16 cellular contexts compared by ENCODE assay signal in genomic region chr4:41203841-41204240, GRCh38. TPM values are rescaled to one million over a fixed set of nuclear protein-coding genes. Genes with fewer than 3 reads are reported as not detected.
DNase-seq lines count a peak whose midpoint lies in the region; ATAC-seq and TF ChIP-seq lines count a peak whose summit lies in the region.
"Had no signal": no experiment of that assay in that cellular context is flagged by ENCODE, and none has a peak within 500 bp of the region (broad histone marks: within the 10 kb centered on the region; RNA-seq: fewer than 3 reads in every experiment).

No MANE protein-coding gene starts in this region.

- H3K4me3 ChIP-seq in GM23248, result 0 out of 2 replicates have a peak overlapping the region, but pooled peaks have one; percentile 20
- H3K4me3 ChIP-seq in RWPE2 (ENCODE audit: severe bottlenecking), result no peak overlapping the region
- peak overlapping the region; percentile 8 for H3K4me3 ChIP-seq in skeletal muscle satellite cell (ENCODE audit: low read length)
- no peak overlapping the region for H3K4me3 ChIP-seq in H7 (ENCODE audit: insufficient read depth, low read depth, low read length)
- H3K4me3 ChIP-seq: esophagus muscularis mucosa had no signal

- in situ Hi-C loops in GM23248 (cut with MboI), result no loop called here

- H2AFZ ChIP-seq in GM23248, result no peak overlapping the region

- no peak for TF ChIP-seq CTCF in RWPE2 (IDR thresholded peaks at IDR 0.05; ENCODE audit: poor library complexity, severe bottlenecking)

- H3K9me3 ChIP-seq in GM23248 (ENCODE audit: low read depth) (no peaks in the 10 kb centered on the region), RWPE2 (ENCODE audit: severe bottlenecking) (no peaks in the 10 kb centered on the region), skeletal muscle satellite cell (replicated peaks; ENCODE audit: low read length) (no peaks in the 10 kb centered on the region)
- H3K9me3 ChIP-seq: esophagus muscularis mucosa had no signal

- H3K4me2 ChIP-seq in GM23248 (ENCODE audit: unreplicated experiment) (peak overlapping the region; percentile 67), skeletal muscle satellite cell (ENCODE audit: low read length) (peak overlapping the region; percentile 70)

- H4K20me1 ChIP-seq in GM23248 (ENCODE audit: insufficient read depth), result 0 out of 2 replicates have a peak, but pooled peaks cover 2% of the 10 kb centered on the region

- peaks cover 95% of the 10 kb centered on the region for H3K79me2 ChIP-seq in GM23248 (ENCODE audit: insufficient read depth)

- 64 to 67% methylated on average over 6 of the region's 6 CpGs for WGBS in GM23248 (ENCODE audit: low coverage in 1 of 2, low lambda C conversion rate in 2 of 2, missing lambda C conversion rate in 2 of 2), 2 experiments

- H3K27me3 ChIP-seq in GM23248 (replicated peaks; ENCODE audit: insufficient read depth), result no peaks in the 10 kb centered on the region
- H3K27me3 ChIP-seq in RWPE2 (ENCODE audit: insufficient read depth, poor library complexity, severe bottlenecking), result no peaks in the 10 kb centered on the region
- H3K27me3 ChIP-seq in layer of hippocampus (ENCODE audit: control insufficient read depth, insufficient read depth, low read length), result no peaks in the 10 kb centered on the region
- H3K27me3 ChIP-seq in skeletal muscle satellite cell (ENCODE audit: control insufficient read depth, insufficient read depth, low read length), result no peaks in the 10 kb centered on the region
- H3K27me3 ChIP-seq in H7 (ENCODE audit: control insufficient read depth, insufficient read depth, low read length), result no peaks in the 10 kb centered on the region
- H3K27me3 ChIP-seq: esophagus muscularis mucosa had no signal

- H3K9ac ChIP-seq in GM23248 (peak overlapping the region; percentile 65; the same call in 1 of the 2 replicates), skeletal muscle satellite cell (ENCODE audit: low read depth, low read length) (peak overlapping the region; percentile 75)

- no peaks in the 10 kb centered on the region for H3K9me2 ChIP-seq in GM23248 (ENCODE audit: insufficient read depth)

- ATAC-seq in RWPE2 (ENCODE audit: low read depth), result no peak
- ATAC-seq in HG03135 (IDR thresholded peaks at IDR 0.05; ENCODE audit: unreplicated experiment), result no peak
- ATAC-seq: activated T-cell treated with anti-CD3 and anti-CD28 coated beads, Interleukin-2, amount 50 U/mL, for 72 hours; stimulated activated naive B cell treated with anti-CD40 and anti-IgM and Interleukin-4, amounts not matched to agents 10 μg/mL and 1 μg/mL and 100 μg/mL, for 72 hours had no signal

- peaks cover 74% of the 10 kb centered on the region for H3K4me1 ChIP-seq in GM23248 (ENCODE audit: insufficient read depth)
- peaks cover 57% of the 10 kb centered on the region for H3K4me1 ChIP-seq in RWPE2 (ENCODE audit: insufficient read depth, poor library complexity, severe bottlenecking)
- peaks cover 100% of the 10 kb centered on the region for H3K4me1 ChIP-seq in skeletal muscle satellite cell (ENCODE audit: control insufficient read depth, insufficient read depth, low read length)

- H3K27ac ChIP-seq in GM23248 (peak overlapping the region; percentile 81), RWPE2 (ENCODE audit: poor library complexity, severe bottlenecking) (peak overlapping the region; percentile 55), layer of hippocampus (ENCODE audit: low read depth, low read length) (peak overlapping the region; percentile 16)

- H3F3A ChIP-seq in GM23248 (ENCODE audit: insufficient read depth), result peaks cover 62% of the 10 kb centered on the region

- no peaks in the 10 kb centered on the region for H3K36me3 ChIP-seq in GM23248 (ENCODE audit: low read depth)
- no peaks in the 10 kb centered on the region; the same call in none of the 2 replicates for H3K36me3 ChIP-seq in RWPE2 (ENCODE audit: low read depth)
- H3K36me3 ChIP-seq in skeletal muscle satellite cell (ENCODE audit: insufficient read depth, low read length), result peaks cover 5% of the 10 kb centered on the region
- H3K36me3 ChIP-seq in H7 (replicated peaks; ENCODE audit: control insufficient read depth, insufficient read depth, low read length), result no peaks in the 10 kb centered on the region
- H3K36me3 ChIP-seq: esophagus muscularis mucosa had no signal

- DNase-seq in GM23248 (no peak), RWPE2 (ENCODE audit: low spot score) (no peak), kidney glomerular epithelial cell (lab: John Stamatoyannopoulos, UW) (no peak), H7 (no peak), mesenteric fat pad (ENCODE audit: low spot score) (no peak)
- DNase-seq: activated CD8-positive, alpha-beta memory T cell treated with anti-CD3 and anti-CD28 coated beads for 24 hours; activated T-cell treated with anti-CD3 and anti-CD28 coated beads, Interleukin-2, amount 50 U/mL, for 72 hours; NCI-H1417; NCI-H82; nephron progenitor cell; stimulated activated naive B cell treated with anti-CD40 and anti-IgM and Interleukin-4, amounts not matched to agents 10 μg/mL and 1 μg/mL and 100 μg/mL, for 72 hours; T-helper 9 cell had no signal

RNA-seq across cellular contexts. Expression of gene APBB2, which starts 10.5 kb away (rescaled TPM):
- 61.0 and 83.8 TPM in 2 replicates for total RNA-seq in GM23248 (2014; rRNA removed; shearing (Covaris generic))
- 22.0 and 24.1 TPM in 2 replicates for polyA plus RNA-seq in GM23248 (2016; fragmentation: Nextera tagmentation; extraction: Ambion mirVana)
- 42.2 and 47.7 TPM in 2 replicates for total RNA-seq in skeletal muscle satellite cell (2012; rRNA removed)
- 33.4 and 33.9 TPM in 2 replicates for total RNA-seq in H7 (2014; rRNA removed; shearing (Covaris generic))
- 121 TPM for total RNA-seq in mesenteric fat pad

RNA-seq across cellular contexts. Expression of gene UCHL1, which starts 52.9 kb away (rescaled TPM):
- total RNA-seq in GM23248 (2014; rRNA removed; shearing (Covaris generic)), result 443 and 525 TPM in 2 replicates
- 306 and 322 TPM in 2 replicates for polyA plus RNA-seq in GM23248 (2016; fragmentation: Nextera tagmentation; extraction: Ambion mirVana)
- 238 and 295 TPM in 2 replicates for total RNA-seq in skeletal muscle satellite cell (2012; rRNA removed)
- total RNA-seq in H7 (2014; rRNA removed; shearing (Covaris generic)), result 1,085 and 1,354 TPM in 2 replicates
- total RNA-seq in mesenteric fat pad, result 191 TPM

Comparison
In these comparisons a context has a peak if more than half of its experiments do, and no peak if none do; other contexts are left out.
1. H3K27ac ChIP-seq: peak in every context shown above with its lines; median percentile 81 in GM23248; 55 in RWPE2; 16 in layer of hippocampus.
2. H3K4me3 ChIP-seq: peak in GM23248 (single experiment) and skeletal muscle satellite cell (single experiment); none in RWPE2 (single experiment) and H7 (single experiment).